Comparison of ENCODE assay signal across 13 cellular contexts in genomic region chr20:51221791-51222408, GRCh38.
DNase-seq lines count a peak whose midpoint lies in the region; ATAC-seq and TF ChIP-seq lines count a peak whose summit lies in the region.
"Had no signal": no experiment of that assay in that cellular context is flagged by ENCODE, and none has a peak within 500 bp of the region (broad histone marks: within the 10 kb centered on the region; RNA-seq: fewer than 3 reads in every experiment).

No MANE protein-coding gene starts in this region.

- peak overlapping the region; percentile 56; the same call in 1 of the 2 replicates for H3K9ac ChIP-seq in iPS-20b (ENCODE audit: low read depth, low read length)
- H3K9ac ChIP-seq: KMS-11 had no signal

- no peaks in the 10 kb centered on the region for H3K36me3 ChIP-seq in iPS-20b (ENCODE audit: insufficient read depth, low read depth, low read length)

- POLR2A ChIA-PET in AG04449 (lab: Yijun Ruan, JAX): no interaction called here

- H3K4me3 Mint-ChIP-seq in activated naive CD8-positive, alpha-beta T cell treated with anti-CD3 and anti-CD28 coated beads for 36 hours: peak overlapping the region; percentile 69

- DNase-seq in AG04449 (ENCODE audit: low read depth, low spot score): no peak
- DNase-seq in HS-5 (ENCODE audit: low read depth): peak; percentile 92
- DNase-seq in activated naive CD8-positive, alpha-beta T cell treated with anti-CD3 and anti-CD28 coated beads for 36 hours: no peak
- no peak for DNase-seq in activated gamma-delta T cell (lab: John Stamatoyannopoulos, UW)
- DNase-seq: amniotic stem cell; DND-41; left cardiac atrium; stimulated activated CD4-positive, alpha-beta T cell treated with anti-CD3 and anti-CD28 coated beads, Interleukin-4, amount 100 ng/mL, for 4 hours had no signal

- H3K27ac Mint-ChIP-seq in activated naive CD8-positive, alpha-beta T cell treated with anti-CD3 and anti-CD28 coated beads for 36 hours: peak overlapping the region; percentile 54

- H3K36me3 Mint-ChIP-seq in activated naive CD8-positive, alpha-beta T cell treated with anti-CD3 and anti-CD28 coated beads for 36 hours: no peaks in the 10 kb centered on the region

- H3K4me1 Mint-ChIP-seq in activated naive CD8-positive, alpha-beta T cell treated with anti-CD3 and anti-CD28 coated beads for 36 hours: peaks cover 8% of the 10 kb centered on the region

- H3K4me3 ChIP-seq in AG04449 (ENCODE audit: low read depth, low read length) (peak overlapping the region; percentile 29; the same call in 1 of the 2 replicates), iPS-20b (ENCODE audit: low read length) (peak overlapping the region; percentile 46)

- ATAC-seq in HG03442 (IDR thresholded peaks at IDR 0.05; ENCODE audit: unreplicated experiment) (no peak), HG03520 (IDR thresholded peaks at IDR 0.05; ENCODE audit: unreplicated experiment) (no peak), GM18907 (IDR thresholded peaks at IDR 0.05; ENCODE audit: unreplicated experiment) (no peak)
- ATAC-seq: left cardiac atrium had no signal

- H3K27me3 Mint-ChIP-seq in activated naive CD8-positive, alpha-beta T cell treated with anti-CD3 and anti-CD28 coated beads for 36 hours: peaks cover 54% of the 10 kb centered on the region

- H3K4me1 ChIP-seq in iPS-20b (ENCODE audit: insufficient read depth, low read length): peaks cover 16% of the 10 kb centered on the region

- H3K9me3 Mint-ChIP-seq in activated naive CD8-positive, alpha-beta T cell treated with anti-CD3 and anti-CD28 coated beads for 36 hours: no peaks in the 10 kb centered on the region

- no peak overlapping the region for H3K27ac ChIP-seq in iPS-20b (ENCODE audit: low read length)
- H3K27ac ChIP-seq: KMS-11 had no signal

- CTCF ChIA-PET in AG04449 (lab: Yijun Ruan, JAX): interaction anchor here (1.2 to 5.4 kb wide), 10 partner anchors 9 to 234 kb away, joined by 3 to 39 read pairs (median 5); no protein-coding TSS in a partner anchor

- peaks cover 14% of the 10 kb centered on the region for H3K9me3 ChIP-seq in iPS-20b (ENCODE audit: insufficient read depth, low read depth, low read length)

- no peak for TF ChIP-seq CTCF in AG04449 (IDR thresholded peaks at IDR 0.05; ENCODE audit: insufficient read depth, low read length, missing control alignments)

- peaks cover 23% of the 10 kb centered on the region for H3K27me3 ChIP-seq in iPS-20b (ENCODE audit: insufficient read depth, low read length)
